Comparison of ENCODE assay signal across 8 cellular contexts in genomic region chr17:41864498-41864836, GRCh38. TPM values are rescaled to one million over a fixed set of nuclear protein-coding genes. Genes with fewer than 3 reads are reported as not detected.
DNase-seq lines count a peak whose midpoint lies in the region; ATAC-seq, FAIRE-seq and TF ChIP-seq lines count a peak whose summit lies in the region.

No MANE protein-coding gene starts in this region.

- FAIRE-seq in D721Med (lab: Jason Lieb, UNC): no peak

- H3K4me3 ChIP-seq in colonic mucosa (peak overlapping the region; percentile 93), mucosa of rectum (ENCODE audit: low read length in 2 of 2) (peak overlapping the region; percentile 79 to 84)

- TF ChIP-seq CTCF in colonic mucosa (IDR thresholded peaks at IDR 0.05): no peak
- no peak for TF ChIP-seq CTCF in D721Med (IDR thresholded peaks at IDR 0.05; ENCODE audit: insufficient read depth, missing control alignments)

- ATAC-seq in GM18868 (IDR thresholded peaks at IDR 0.05; ENCODE audit: unreplicated experiment) (peak; percentile 21), HG03457 (IDR thresholded peaks at IDR 0.05; ENCODE audit: unreplicated experiment) (peak; percentile 28)

- H3K9me3 ChIP-seq in colonic mucosa: no peaks in the 10 kb centered on the region
- no peaks in the 10 kb centered on the region for H3K9me3 ChIP-seq in mucosa of rectum (ENCODE audit: control insufficient read depth in 2 of 2, low read length in 2 of 2)

- H3K36me3 ChIP-seq in colonic mucosa (peaks cover 4% of the 10 kb centered on the region), mucosa of rectum (ENCODE audit: control insufficient read depth in 2 of 2, insufficient read depth in 2 of 2, low read length in 2 of 2) (peaks cover 13 to 15% of the 10 kb centered on the region in 2 donors)

- peak overlapping the region; percentile 82 for H3K27ac ChIP-seq in colonic mucosa
- H3K27ac ChIP-seq in mucosa of rectum (ENCODE audit: low read depth in 2 of 2, low read length in 2 of 2): peak overlapping the region; percentile 89 to 91

- DNase-seq in colonic mucosa: no peak
- no peak for DNase-seq in activated effector memory CD4-positive, alpha-beta T cell treated with anti-CD3 and anti-CD28 coated beads, Interleukin-2, amount 50 U/mL, for 16 hours
- no peak for DNase-seq in DMS53 treated with DMSO at 0.1 percent for 48 hours (lab: John Stamatoyannopoulos, UW; ENCODE audit: unreplicated experiment)
- DNase-seq in NCI-H1417 (lab: John Stamatoyannopoulos, UW): no peak
- DNase-seq in D721Med (ENCODE audit: insufficient read length, low spot score): no peak

- H3K4me1 ChIP-seq in colonic mucosa (peaks cover 4% of the 10 kb centered on the region), mucosa of rectum (ENCODE audit: control insufficient read depth in 2 of 2, insufficient read depth in 2 of 2, low read length in 2 of 2) (peaks cover 14 to 17% of the 10 kb centered on the region in 2 donors)

- intact Hi-C loops in colonic mucosa (cut with DNase I): no loop called here

- no peaks in the 10 kb centered on the region for H3K27me3 ChIP-seq in colonic mucosa
- no peaks in the 10 kb centered on the region for H3K27me3 ChIP-seq in mucosa of rectum (ENCODE audit: control insufficient read depth in 2 of 2, insufficient read depth in 2 of 2, low read length in 2 of 2)

- H3K9ac ChIP-seq in colonic mucosa (ENCODE audit: low read depth in 2 of 2, low read length in 2 of 2) (peak overlapping the region; percentile 86 to 98), mucosa of rectum (ENCODE audit: low read depth in 1 of 2, low read length in 2 of 2) (peak overlapping the region; percentile 69 to 92)

RNA-seq across cellular contexts. Expression of gene KLHL11, which starts 0.8 kb away (rescaled TPM):
- total RNA-seq in colonic mucosa: 10 to 100 TPM in 1 of 2 donors, 1 to 10 TPM in 1; 10.0 to 14.0 TPM

RNA-seq across cellular contexts. Expression of gene KLHL10, which starts 26.8 kb away (rescaled TPM):
- not detected for total RNA-seq in colonic mucosa

RNA-seq across cellular contexts. Expression of gene NT5C3B, which starts 28.4 kb away (rescaled TPM):
- total RNA-seq in colonic mucosa: 10 to 100 TPM; 19.5 to 20.2 TPM

RNA-seq across cellular contexts. Expression of gene FKBP10, which starts 51.7 kb away (rescaled TPM):
- total RNA-seq in colonic mucosa: 10 to 100 TPM; 10.3 to 12.8 TPM

RNA-seq across cellular contexts. Expression of gene P3H4, which starts 52.7 kb away (rescaled TPM):
- total RNA-seq in colonic mucosa: 10 to 100 TPM in 1 of 2 donors, 1 to 10 TPM in 1; 8.5 to 16.7 TPM
